8 cellular contexts compared by ENCODE assay signal in genomic region chr3:143970773-143971366, GRCh38. TPM values are rescaled to one million over a fixed set of nuclear protein-coding genes. Genes with fewer than 3 reads are reported as not detected.
A peak's percentile ranks its signal among the peaks of the same experiment; 100 is the strongest.
DNase-seq lines count a peak whose midpoint lies in the region; ATAC-seq, FAIRE-seq and TF ChIP-seq lines count a peak whose summit lies in the region.

No MANE protein-coding gene starts in this region.

- peak overlapping the region; percentile 90 for H3K27ac ChIP-seq in GM23338 (ENCODE audit: low read depth)
- peak overlapping the region; percentile 94 for H3K27ac ChIP-seq in WERI-Rb-1
- H3K27ac ChIP-seq in keratinocyte (ENCODE audit: control insufficient read depth, insufficient read depth, low read length), result peak overlapping the region; percentile 88

- peak overlapping the region; percentile 88 for H3K4me2 ChIP-seq in GM23338
- peak overlapping the region; percentile 92 for H3K4me2 ChIP-seq in Loucy (ENCODE audit: low read depth, low read length, poor library complexity, severe bottlenecking)
- H3K4me2 ChIP-seq in keratinocyte (ENCODE audit: control insufficient read depth, extremely low read depth, insufficient read depth, low read depth, low read length), result peak overlapping the region; percentile 92

- peak overlapping the region; percentile 84 for H3K9ac ChIP-seq in Loucy (ENCODE audit: low read depth, low read length, poor library complexity, severe bottlenecking)
- peak overlapping the region; percentile 88 for H3K9ac ChIP-seq in keratinocyte (ENCODE audit: control insufficient read depth, extremely low read depth, insufficient read depth, low read length)

- peaks cover 29% of the 10 kb centered on the region for H3K4me1 Mint-ChIP-seq in GM23338

- H3K4me3 ChIP-seq in GM23338, result peak overlapping the region; percentile 91
- peak overlapping the region; percentile 84 for H3K4me3 ChIP-seq in Loucy (ENCODE audit: low read length, poor library complexity, severe bottlenecking)
- H3K4me3 ChIP-seq in WERI-Rb-1 (ENCODE audit: low read depth, low read length), result peak overlapping the region; percentile 89
- peak overlapping the region; percentile 76 to 99 for H3K4me3 ChIP-seq in cardiac fibroblast (replicated peaks in 1 of 2; ENCODE audit: low read depth in 2 of 2, low read length in 2 of 2)
- H3K4me3 ChIP-seq in keratinocyte (ENCODE audit: control insufficient read depth in 2 of 3, extremely low read depth in 1 of 3, insufficient read depth in 2 of 3, low read depth in 1 of 3, low read length in 3 of 3), result peak overlapping the region; percentile 77 to 96 (median 94)

- H3K9me2 ChIP-seq in GM23338 (ENCODE audit: insufficient read depth) (no peaks in the 10 kb centered on the region), Loucy (replicated peaks; ENCODE audit: low read depth, low read length) (no peaks in the 10 kb centered on the region)

- no peak for FAIRE-seq in keratinocyte (lab: Jason Lieb, UNC)

- H3K27me3 Mint-ChIP-seq in GM23338 (ENCODE audit: insufficient read depth, low read depth, poor library complexity), result peaks cover 10% of the 10 kb centered on the region

- H3K79me2 ChIP-seq in GM23338 (replicated peaks; ENCODE audit: insufficient read depth) (peaks cover 29% of the 10 kb centered on the region), Loucy (ENCODE audit: insufficient read depth, low read length) (peaks cover 36% of the 10 kb centered on the region), keratinocyte (ENCODE audit: control insufficient read depth, insufficient read depth, low read length) (peaks cover 32% of the 10 kb centered on the region)

- ATAC-seq in GM23338 (peak; percentile 30), HG02763 (IDR thresholded peaks at IDR 0.05; ENCODE audit: unreplicated experiment) (no peak)

- H3K27me3 ChIP-seq in GM23338 (ENCODE audit: insufficient read depth) (no peaks in the 10 kb centered on the region), Loucy (ENCODE audit: insufficient read depth, low read length, poor library complexity, severe bottlenecking) (no peaks in the 10 kb centered on the region), WERI-Rb-1 (ENCODE audit: insufficient read depth, low read depth, severe bottlenecking) (no peaks in the 10 kb centered on the region), keratinocyte (ENCODE audit: control insufficient read depth, extremely low read depth, insufficient read depth, low read length) (no peaks in the 10 kb centered on the region)

- no peaks in the 10 kb centered on the region for H3F3A ChIP-seq in GM23338 (replicated peaks; ENCODE audit: low read depth)
- no peaks in the 10 kb centered on the region for H3F3A ChIP-seq in Loucy (ENCODE audit: low read depth)

- DNase-seq in GM03348 (ENCODE audit: low spot score), result peak; percentile 68
- peak; percentile 81 for DNase-seq in GM23338 (ENCODE audit: low spot score)
- peak; percentile 60 for DNase-seq in WERI-Rb-1
- DNase-seq in cardiac fibroblast (ENCODE audit: low read depth in 2 of 2), result peak in 1 of 2 donors; percentile 62
- DNase-seq in keratinocyte (ENCODE audit: low read depth, low spot score), result no peak
- peak; percentile 66 for DNase-seq in stimulated activated CD4-positive, alpha-beta T cell treated with anti-CD3 and anti-CD28 coated beads, Interleukin-15, amount 100 ng/mL, for 24 hours

- dilution Hi-C loops in keratinocyte (cut with MboI; ENCODE audit: extremely low pct_ligation_motif_present, low sequenced_read_pairs), result no loop called here

- peak overlapping the region; percentile 75 for H2AFZ ChIP-seq in GM23338
- peak overlapping the region; percentile 80 for H2AFZ ChIP-seq in Loucy (ENCODE audit: low read length)
- H2AFZ ChIP-seq in keratinocyte (ENCODE audit: control insufficient read depth, low read length), result peak overlapping the region; percentile 100

- no peaks in the 10 kb centered on the region for H3K9me3 ChIP-seq in Loucy (ENCODE audit: insufficient read depth, low read depth, low read length)
- H3K9me3 ChIP-seq in WERI-Rb-1 (ENCODE audit: severe bottlenecking), result no peaks in the 10 kb centered on the region
- H3K9me3 ChIP-seq in keratinocyte (ENCODE audit: control insufficient read depth, low read depth, low read length), result no peaks in the 10 kb centered on the region

- peak overlapping the region; percentile 99 for H3K27ac Mint-ChIP-seq in GM23338

- H3K36me3 ChIP-seq in GM23338 (ENCODE audit: insufficient read depth) (no peaks in the 10 kb centered on the region), Loucy (ENCODE audit: insufficient read depth, low read length) (no peaks in the 10 kb centered on the region), WERI-Rb-1 (peaks cover 13% of the 10 kb centered on the region), keratinocyte (ENCODE audit: control insufficient read depth in 2 of 2, extremely low read depth in 1 of 2, insufficient read depth in 2 of 2, low read length in 2 of 2) (no peaks in the 10 kb centered on the region)

- no peaks in the 10 kb centered on the region for H3K9me1 ChIP-seq in keratinocyte (ENCODE audit: control insufficient read depth, extremely low read depth, insufficient read depth, low read length)

- peak overlapping the region; percentile 94 for H3K4me3 Mint-ChIP-seq in GM23338

- TF ChIP-seq CTCF in GM23338 (conservative IDR thresholded peaks at IDR 0.05; ENCODE audit: low read depth in 2 of 2) (no peak), Loucy (conservative IDR thresholded peaks at IDR 0.05; ENCODE audit: low read length) (0 out of 2 replicates have a peak, but pooled peaks have one; percentile 2), WERI-Rb-1 (IDR thresholded peaks at IDR 0.05; ENCODE audit: low read depth, low read length) (no peak), cardiac fibroblast (IDR thresholded peaks at IDR 0.05; ENCODE audit: low read depth, low read length) (no peak), keratinocyte (optimal IDR thresholded peaks at IDR 0.05 in 1 of 3, IDR thresholded peaks at IDR 0.05 in 1 of 3, conservative IDR thresholded peaks at IDR 0.05 in 1 of 3; ENCODE audit: extremely low read depth in 1 of 3, insufficient read depth in 2 of 3, low read length in 3 of 3) (no peak)

- H3K9me3 Mint-ChIP-seq in GM23338, result no peaks in the 10 kb centered on the region; the same call in 2 of the 3 replicates

- H3K4me1 ChIP-seq in GM23338 (ENCODE audit: insufficient read depth), result peaks cover 23% of the 10 kb centered on the region
- peaks cover 28% of the 10 kb centered on the region for H3K4me1 ChIP-seq in Loucy (ENCODE audit: insufficient read depth, low read length, poor library complexity, severe bottlenecking)
- H3K4me1 ChIP-seq in keratinocyte (ENCODE audit: control insufficient read depth, extremely low read depth, insufficient read depth, low read length), result peaks cover 17% of the 10 kb centered on the region

- H3K36me3 Mint-ChIP-seq in GM23338 (ENCODE audit: low read depth), result peaks cover 4% of the 10 kb centered on the region; the same call in 1 of the 3 replicates

- H4K20me1 ChIP-seq in GM23338 (replicated peaks; ENCODE audit: insufficient read depth) (peaks cover 9% of the 10 kb centered on the region; the same call in 1 of the 2 replicates), Loucy (ENCODE audit: insufficient read depth, low read length, poor library complexity, severe bottlenecking) (peaks cover 24% of the 10 kb centered on the region), keratinocyte (ENCODE audit: control insufficient read depth, extremely low read depth, insufficient read depth, low read length) (no peaks in the 10 kb centered on the region)

TF ChIP-seq in GM23338, 12 proteins besides CTCF, POLR2A, EP300 and RAD21 (continues in another document):
- TF ChIP-seq EZH2phosphoT487 (IDR thresholded peaks at IDR 0.05; ENCODE audit: unreplicated experiment) (no peak), CREB1 (CRISPR knock-in tag; IDR thresholded peaks at IDR 0.05; ENCODE audit: low read depth) (no peak), ZNF331 (CRISPR knock-in tag; IDR thresholded peaks at IDR 0.05; ENCODE audit: low read depth) (no peak)

RNA-seq across cellular contexts. Expression of gene DIPK2A, which starts 0.8 kb away (rescaled TPM):
- 38.5 and 44.8 TPM in 2 replicates for total RNA-seq in GM23338 (2014; rRNA removed; shearing (Covaris generic))
- polyA plus RNA-seq in GM23338 (2016; fragmentation: Nextera tagmentation; extraction: Ambion mirVana), result 15.8 and 19.0 TPM in 2 replicates
- 5.1 to 7.8 TPM (median 6.7 TPM) in 3 replicates for polyA plus RNA-seq in keratinocyte
- 8.6 TPM for polyA plus RNA-seq in keratinocyte (2011; ENCODE audit: low read depth)
- polyA plus RNA-seq in keratinocyte (2011; cell fraction: cytosol; rRNA removed), result 2.7 and 3.7 TPM in 2 replicates
- 6.4 and 8.7 TPM in 2 replicates for polyA plus RNA-seq in keratinocyte (2011; cell fraction: nucleus; rRNA removed)
- 6.1 and 6.4 TPM in 2 replicates for polyA plus RNA-seq in keratinocyte (2012; ENCODE audit: low replicate concordance)
- 5.2 to 13.6 TPM (median 8.7 TPM) in 3 replicates for polyA minus RNA-seq in keratinocyte
- 20.0 TPM for polyA minus RNA-seq in keratinocyte (2011; cell fraction: cytosol; rRNA and poly(A)+ RNA removed)
- polyA minus RNA-seq in keratinocyte (2011; cell fraction: nucleus; rRNA and poly(A)+ RNA removed), result 24.2 and 31.3 TPM in 2 replicates
